In genomic region chr2:112623913-112624777, GRCh38 we compare ENCODE assay signal across 10 cellular contexts. TPM values are rescaled to one million over a fixed set of nuclear protein-coding genes. Genes with fewer than 3 reads are reported as not detected.
A peak's percentile ranks its signal among the peaks of the same experiment; 100 is the strongest.
DNase-seq lines count a peak whose midpoint lies in the region; ATAC-seq and TF ChIP-seq lines count a peak whose summit lies in the region.
"Had no signal": no experiment of that assay in that cellular context is flagged by ENCODE, and none has a peak within 500 bp of the region (broad histone marks: within the 10 kb centered on the region; RNA-seq: fewer than 3 reads in every experiment).

No MANE protein-coding gene starts in this region.

- peak; percentile 68 for ATAC-seq in GM19372 (IDR thresholded peaks at IDR 0.05; ENCODE audit: low read depth, unreplicated experiment)
- ATAC-seq in activated CD8-positive, alpha-beta memory T cell treated with anti-CD3 and anti-CD28 coated beads, Interleukin-2, amount 10 ng/mL, durations not matched to agents 7 days and 5 days: peak; percentile 95

- no peaks in the 10 kb centered on the region for H3K9me3 Mint-ChIP-seq in activated CD8-positive, alpha-beta memory T cell treated with anti-CD3 and anti-CD28 coated beads, Interleukin-2, amount 10 ng/mL, durations not matched to agents 7 days and 5 days (ENCODE audit: low read depth)
- no peaks in the 10 kb centered on the region for H3K9me3 Mint-ChIP-seq in progenitor cell of endocrine pancreas (ENCODE audit: low read depth)

- no peak overlapping the region for H3K9ac ChIP-seq in fibroblast of lung (ENCODE audit: insufficient read depth, low read length)

- H3K4me3 ChIP-seq in fibroblast of lung (replicated peaks in 1 of 4; ENCODE audit: control extremely low read depth in 1 of 4, insufficient read depth in 1 of 4, low read depth in 3 of 4, low read length in 4 of 4) (no peak overlapping the region), thyroid gland (replicated peaks in 1 of 3) (no peak overlapping the region)
- H3K4me3 ChIP-seq: SK-N-MC, skin epidermis had no signal

- no peaks in the 10 kb centered on the region for H4K20me1 ChIP-seq in fibroblast of lung (ENCODE audit: control insufficient read depth, extremely low read depth, insufficient read depth, low read length)

- H3K27me3 ChIP-seq in fibroblast of lung (ENCODE audit: control insufficient read depth, insufficient read depth, low read length): no peaks in the 10 kb centered on the region
- no peaks in the 10 kb centered on the region for H3K27me3 ChIP-seq in thyroid gland

- 84 to 88% methylated on average over 11 of the region's 11 CpGs for WGBS in thyroid gland, 2 donors

- DNase-seq in Kasumi-1 (lab: John Stamatoyannopoulos, UW): peak; percentile 23 to 39
- peak; percentile 92 for DNase-seq in activated CD8-positive, alpha-beta memory T cell treated with anti-CD3 and anti-CD28 coated beads, Interleukin-2, amount 10 ng/mL, durations not matched to agents 7 days and 5 days
- peak; percentile 84 to 89 for DNase-seq in fibroblast of lung (ENCODE audit: low read depth in 2 of 2)
- DNase-seq in stimulated activated CD4-positive, alpha-beta T cell treated with anti-CD3 and anti-CD28 coated beads, Interleukin-2, amount 100 ng/mL, for 48 hours: peak; percentile 46 to 57
- DNase-seq in progenitor cell of endocrine pancreas (ENCODE audit: low spot score, unreplicated experiment): no peak
- DNase-seq in amygdala (lab: John Stamatoyannopoulos, UW): no peak
- DNase-seq in thyroid gland: no peak

- H3K79me2 ChIP-seq in fibroblast of lung (ENCODE audit: control insufficient read depth, insufficient read depth, low read length): no peaks in the 10 kb centered on the region

- peak overlapping the region; percentile 88 for H3K27ac Mint-ChIP-seq in activated CD8-positive, alpha-beta memory T cell treated with anti-CD3 and anti-CD28 coated beads, Interleukin-2, amount 10 ng/mL, durations not matched to agents 7 days and 5 days
- H3K27ac Mint-ChIP-seq in progenitor cell of endocrine pancreas: no peak overlapping the region

- no peaks in the 10 kb centered on the region for H3K36me3 ChIP-seq in fibroblast of lung (ENCODE audit: control insufficient read depth, insufficient read depth, low read length)
- no peaks in the 10 kb centered on the region for H3K36me3 ChIP-seq in thyroid gland

- H3K9me3 ChIP-seq in fibroblast of lung (ENCODE audit: control insufficient read depth, insufficient read depth, low read depth, low read length) (no peaks in the 10 kb centered on the region), thyroid gland (no peaks in the 10 kb centered on the region)

- intact Hi-C loops in thyroid gland (cut with DNase I): no loop called here

- no peak overlapping the region for H2AFZ ChIP-seq in fibroblast of lung (ENCODE audit: low read length)

- TF ChIP-seq CTCF in fibroblast of lung (conservative IDR thresholded peaks at IDR 0.05 in 1 of 2, IDR thresholded peaks at IDR 0.05 in 1 of 2; ENCODE audit: low read depth in 1 of 2, low read length in 2 of 2) (no peak), progenitor cell of endocrine pancreas (IDR thresholded peaks at IDR 0.05; ENCODE audit: unreplicated experiment) (no peak), thyroid gland (IDR thresholded peaks at IDR 0.05) (no peak)

- TF ChIP-seq POLR2A in thyroid gland (IDR thresholded peaks at IDR 0.05): no peak

- peaks cover 49% of the 10 kb centered on the region for H3K4me1 Mint-ChIP-seq in activated CD8-positive, alpha-beta memory T cell treated with anti-CD3 and anti-CD28 coated beads, Interleukin-2, amount 10 ng/mL, durations not matched to agents 7 days and 5 days
- H3K4me1 Mint-ChIP-seq in progenitor cell of endocrine pancreas (ENCODE audit: low read depth): peaks cover 2% of the 10 kb centered on the region

- peak overlapping the region; percentile 38 for H3K4me3 Mint-ChIP-seq in activated CD8-positive, alpha-beta memory T cell treated with anti-CD3 and anti-CD28 coated beads, Interleukin-2, amount 10 ng/mL, durations not matched to agents 7 days and 5 days
- no peak overlapping the region for H3K4me3 Mint-ChIP-seq in progenitor cell of endocrine pancreas (ENCODE audit: low read depth)

- H3K27me3 Mint-ChIP-seq in activated CD8-positive, alpha-beta memory T cell treated with anti-CD3 and anti-CD28 coated beads, Interleukin-2, amount 10 ng/mL, durations not matched to agents 7 days and 5 days: peaks cover 2% of the 10 kb centered on the region
- peaks cover 18% of the 10 kb centered on the region for H3K27me3 Mint-ChIP-seq in progenitor cell of endocrine pancreas

- peak overlapping the region; percentile 38 for H3K4me2 ChIP-seq in fibroblast of lung (ENCODE audit: extremely low read depth, insufficient read depth, low read length)

- CTCF ChIA-PET in activated CD8-positive, alpha-beta memory T cell treated with anti-CD3 and anti-CD28 coated beads, Interleukin-2, amount 10 ng/mL, durations not matched to agents 7 days and 5 days (lab: Charles Lee): interaction anchor here (1.0 to 12.1 kb wide), 17 partner anchors 9 to 261 kb away, joined by 3 to 247 read pairs (median 4); partner anchors contain the start of genes CHCHD5, NT5DC4 and SLC20A1

- no peaks in the 10 kb centered on the region for H3K36me3 Mint-ChIP-seq in activated CD8-positive, alpha-beta memory T cell treated with anti-CD3 and anti-CD28 coated beads, Interleukin-2, amount 10 ng/mL, durations not matched to agents 7 days and 5 days
- no peaks in the 10 kb centered on the region for H3K36me3 Mint-ChIP-seq in progenitor cell of endocrine pancreas (ENCODE audit: insufficient read depth)

- H3K27ac ChIP-seq in fibroblast of lung (ENCODE audit: insufficient read depth, low read length) (peak overlapping the region; percentile 46), thyroid gland (no peak overlapping the region)
- H3K27ac ChIP-seq: SK-N-MC had no signal

- H3K4me1 ChIP-seq in fibroblast of lung (ENCODE audit: control insufficient read depth, extremely low read depth, insufficient read depth, low read length): peaks cover 40% of the 10 kb centered on the region
- peaks cover 0 to 25% of the 10 kb centered on the region in 2 donors for H3K4me1 ChIP-seq in thyroid gland

RNA-seq across cellular contexts. Expression of gene SLC20A1, which starts 21.6 kb away (rescaled TPM):
- 100 to 1,000 TPM; 134 to 146 TPM for total RNA-seq in activated CD8-positive, alpha-beta memory T cell treated with anti-CD3 and anti-CD28 coated beads, Interleukin-2, amount 10 ng/mL, durations not matched to agents 7 days and 5 days
- total RNA-seq in fibroblast of lung: 36.7 and 61.3 TPM in 2 replicates
- 77.3 and 154 TPM in 2 replicates for polyA plus RNA-seq in fibroblast of lung
- polyA plus RNA-seq in fibroblast of lung (2012): 47.5 and 107 TPM in 2 replicates
- 33.9 and 98.6 TPM in 2 replicates for polyA minus RNA-seq in fibroblast of lung (ENCODE audit: low replicate concordance)
- total RNA-seq in progenitor cell of endocrine pancreas: 56.0 and 62.0 TPM in 2 replicates
- 10 to 100 TPM; 15.6 to 40.3 (median 23.9) TPM for total RNA-seq in thyroid gland

RNA-seq across cellular contexts. Expression of gene CHCHD5, which starts 39.7 kb away (rescaled TPM):
- 10 to 100 TPM; 25.4 to 27.8 TPM for total RNA-seq in activated CD8-positive, alpha-beta memory T cell treated with anti-CD3 and anti-CD28 coated beads, Interleukin-2, amount 10 ng/mL, durations not matched to agents 7 days and 5 days
- total RNA-seq in fibroblast of lung: 11.0 and 17.0 TPM in 2 replicates
- polyA plus RNA-seq in fibroblast of lung: 10.5 and 18.0 TPM in 2 replicates
- 52.6 and 77.5 TPM in 2 replicates for polyA plus RNA-seq in fibroblast of lung (2012)
- 9.9 and 22.2 TPM in 2 replicates for polyA minus RNA-seq in fibroblast of lung (ENCODE audit: low replicate concordance)
- 37.0 and 38.4 TPM in 2 replicates for total RNA-seq in progenitor cell of endocrine pancreas
- total RNA-seq in thyroid gland: 10 to 100 TPM; 14.6 to 70.6 (median 29.1) TPM

Comparison
In these comparisons a context has a peak if more than half of its experiments do, and no peak if none do; other contexts are left out.
1. DNase-seq: peak in Kasumi-1 (2 of 2), activated CD8-positive, alpha-beta memory T cell treated with anti-CD3 and anti-CD28 coated beads, Interleukin-2, amount 10 ng/mL, durations not matched to agents 7 days and 5 days (single experiment), fibroblast of lung (2 of 2) and stimulated activated CD4-positive, alpha-beta T cell treated with anti-CD3 and anti-CD28 coated beads, Interleukin-2, amount 100 ng/mL, for 48 hours (2 of 2); none in progenitor cell of endocrine pancreas (single experiment), amygdala (0 of 56) and thyroid gland (0 of 2).